In genomic region chr2:101002562-101003277, GRCh38 we compare ENCODE assay signal across 8 cellular contexts. TPM values are rescaled to one million over a fixed set of nuclear protein-coding genes. Genes with fewer than 3 reads are reported as not detected.
DNase-seq lines count a peak whose midpoint lies in the region; ATAC-seq, FAIRE-seq and TF ChIP-seq lines count a peak whose summit lies in the region.

No MANE protein-coding gene starts in this region.

- no peak overlapping the region for H2AFZ ChIP-seq in OCI-LY1 (ENCODE audit: low read length)

- peak overlapping the region; percentile 66 for H3K27ac ChIP-seq in OCI-LY1 (ENCODE audit: low read depth, low read length, poor library complexity, severe bottlenecking)
- peak overlapping the region in 58 of 59 donors; percentile 35 to 96 (median 87) for H3K27ac ChIP-seq in dorsolateral prefrontal cortex

- no peaks in the 10 kb centered on the region for H3K9me2 ChIP-seq in OCI-LY1 (ENCODE audit: low read depth, low read length)

- H3K79me2 ChIP-seq in OCI-LY1 (ENCODE audit: insufficient read depth, low read length) = peaks cover 15% of the 10 kb centered on the region

- peaks cover 22% of the 10 kb centered on the region for H3K4me1 ChIP-seq in OCI-LY1 (ENCODE audit: insufficient read depth, low read length, severe bottlenecking)

- ATAC-seq in GM19035 (IDR thresholded peaks at IDR 0.05; ENCODE audit: unreplicated experiment) (no peak), HG03095 (IDR thresholded peaks at IDR 0.05; ENCODE audit: unreplicated experiment) (no peak)

- peak overlapping the region; percentile 90 for H3K9ac ChIP-seq in OCI-LY1 (ENCODE audit: low read length)

- TF ChIP-seq CTCF in OCI-LY1 (IDR thresholded peaks at IDR 0.05; ENCODE audit: low read length) = no peak
- TF ChIP-seq CTCF in dorsolateral prefrontal cortex (IDR thresholded peaks at IDR 0.05 in 54 of 56, conservative IDR thresholded peaks at IDR 0.05 in 2 of 56; ENCODE audit: low read depth in 1 of 56, partially characterized antibody in 56 of 56) = no peak

- intact Hi-C loops in dorsolateral prefrontal cortex (cut with DNase I) = loop anchor here (5.0 kb wide), 2 partner anchors 250 to 585 kb away; partner anchors contain the start of genes CHST10 (in 1 of the 2) and CNOT11 (in 1 of the 2)

- H3K27me3 ChIP-seq in OCI-LY1 (ENCODE audit: insufficient read depth, low read length) (no peaks in the 10 kb centered on the region), dorsolateral prefrontal cortex (no peaks in the 10 kb centered on the region)

- H3K4me3 ChIP-seq in OCI-LY1 (ENCODE audit: low read depth, low read length, poor library complexity, severe bottlenecking) = peak overlapping the region; percentile 96
- H3K4me3 ChIP-seq in dorsolateral prefrontal cortex = peak overlapping the region; percentile 54 to 98 (median 83)

- 0 out of 2 replicates have a peak, but pooled peaks cover 3% of the 10 kb centered on the region for H3F3A ChIP-seq in OCI-LY1 (ENCODE audit: insufficient read depth, low read length)

- peak overlapping the region; percentile 68 for H3K4me2 ChIP-seq in OCI-LY1 (ENCODE audit: low read length)

- no peaks in the 10 kb centered on the region for H3K9me3 ChIP-seq in OCI-LY1 (ENCODE audit: low read length)

- H3K36me3 ChIP-seq in OCI-LY1 (ENCODE audit: insufficient read depth, low read length) = peaks cover 55% of the 10 kb centered on the region

- H4K20me1 ChIP-seq in OCI-LY1 (ENCODE audit: insufficient read depth, low read length) = no peaks in the 10 kb centered on the region

- FAIRE-seq in RCC 7860 (lab: Jason Lieb, UNC) = no peak

- DNase-seq in DMS53 (lab: John Stamatoyannopoulos, UW) (peak; percentile 74), DMS53 treated with DMSO at 0.1 percent for 48 hours (lab: John Stamatoyannopoulos, UW; ENCODE audit: unreplicated experiment) (no peak), dorsolateral prefrontal cortex (no peak), myocyte (ENCODE audit: low read depth) (peak; percentile 39), RCC 7860 (ENCODE audit: low spot score) (no peak)

RNA-seq across cellular contexts. Expression of gene RPL31, which starts 0.6 kb away (rescaled TPM):
- total RNA-seq in dorsolateral prefrontal cortex = 100 to 1,000 TPM; 408 to 917 (median 635) TPM
- total RNA-seq in myocyte = 637 and 797 TPM in 2 replicates
- polyA plus RNA-seq in myocyte (2012) = 2,509 TPM

Comparison
In these comparisons a context has a peak if more than half of its experiments do, and no peak if none do; other contexts are left out.
1. DNase-seq: peak in DMS53 (single experiment) and myocyte (single experiment); none in DMS53 treated with DMSO at 0.1 percent for 48 hours (single experiment), dorsolateral prefrontal cortex (0 of 10) and RCC 7860 (single experiment).